Comparison of ENCODE assay signal across 35 cellular contexts in genomic region chr3:9498781-9499180, GRCh38. TPM values are rescaled to one million over a fixed set of nuclear protein-coding genes. Genes with fewer than 3 reads are reported as not detected.
"Had no signal": no experiment of that assay in that cellular context is flagged by ENCODE, and none has a peak within 500 bp of the region (broad histone marks: within the 10 kb centered on the region; RNA-seq: fewer than 3 reads in every experiment).

No MANE protein-coding gene starts in this region.

- DNase-seq: activated B cell treated with CpG ODN at 0.5 μM for 24 hours; activated CD4-positive, alpha-beta memory T cell treated with anti-CD3 and anti-CD28 coated beads for 36 hours; activated CD4-positive, alpha-beta T cell treated with anti-CD3 and anti-CD28 coated beads for 4 hours; activated CD4-positive, alpha-beta T cell treated with anti-CD3 and anti-CD28 coated beads, Interleukin-2, amount 10 ng/mL, durations not matched to agents 24 days and 14 days; activated CD4-positive, alpha-beta T cell treated with anti-CD3 and anti-CD28 coated beads, Interleukin-2, amount 50 U/mL, for 1 hour; activated CD4-positive, alpha-beta T cell treated with anti-CD3 and anti-CD28 coated beads, Interleukin-2, amount 50 U/mL, for 4 hours; activated CD4-positive, CD25-positive, alpha-beta regulatory T cell treated with anti-CD3 and anti-CD28 coated beads, Interleukin-2, amount 50 U/mL, for 72 hours; activated CD8-positive, alpha-beta memory T cell treated with anti-CD3 and anti-CD28 coated beads, Interleukin-2, amount 50 U/mL, for 4 hours; activated CD8-positive, alpha-beta T cell treated with anti-CD3 and anti-CD28 coated beads for 36 hours; activated effector memory CD4-positive, alpha-beta T cell treated with Interleukin-2 at 50 U/mL for 16 hours; activated gamma-delta T cell; activated naive CD4-positive, alpha-beta T cell treated with anti-CD3 and anti-CD28 coated beads, Interleukin-2, amount 10 ng/mL, durations not matched to agents 7 days and 5 days; activated naive CD4-positive, alpha-beta T cell treated with Interleukin-2 at 50 U/mL for 16 hours; activated naive CD8-positive, alpha-beta T cell treated with anti-CD3 and anti-CD28 coated beads, Interleukin-2, amount 10 ng/mL, durations not matched to agents 7 days and 5 days; activated naive CD8-positive, alpha-beta T cell treated with anti-CD3 and anti-CD28 coated beads, Interleukin-2, amount 50 U/mL, for 24 hours; activated T-cell treated with anti-CD3 and anti-CD28 coated beads for 4 hours; activated T-cell treated with anti-CD3 and anti-CD28 coated beads, Interleukin-2, amount 50 U/mL, for 1 hour; activated T-cell treated with anti-CD3 and anti-CD28 coated beads, Interleukin-2, amount 50 U/mL, for 48 hours; aorta; cerebellar nuclear complex; T-helper 1 cell; T-helper 2 cell; T-helper 9 cell had no signal

- ATAC-seq: activated CD8-positive, alpha-beta T cell treated with anti-CD3 and anti-CD28 coated beads for 36 hours; activated naive CD8-positive, alpha-beta T cell treated with anti-CD3 and anti-CD28 coated beads, Interleukin-2, amount 50 U/mL, for 24 hours had no signal

- H3K36me3 ChIP-seq: cardiac muscle cell had no signal

- H3K27ac ChIP-seq: cardiac muscle cell, VCaP had no signal

- H3K9me3 Mint-ChIP-seq: activated B cell treated with CpG ODN at 0.5 μM for 24 hours; activated CD4-positive, alpha-beta memory T cell treated with anti-CD3 and anti-CD28 coated beads for 36 hours; activated CD4-positive, alpha-beta T cell treated with anti-CD3 and anti-CD28 coated beads, Interleukin-2, amount 10 ng/mL, durations not matched to agents 24 days and 14 days; activated CD8-positive, alpha-beta T cell treated with anti-CD3 and anti-CD28 coated beads for 36 hours; activated naive CD4-positive, alpha-beta T cell treated with anti-CD3 and anti-CD28 coated beads, Interleukin-2, amount 10 ng/mL, durations not matched to agents 7 days and 5 days; activated naive CD4-positive, alpha-beta T cell treated with anti-CD3 and anti-CD28 coated beads, Interleukin-2, amount 50 U/mL, for 24 hours; activated naive CD8-positive, alpha-beta T cell treated with anti-CD3 and anti-CD28 coated beads, Interleukin-2, amount 10 ng/mL, durations not matched to agents 7 days and 5 days; activated naive CD8-positive, alpha-beta T cell treated with anti-CD3 and anti-CD28 coated beads, Interleukin-2, amount 50 U/mL, for 24 hours; activated T-helper 2 cell treated with anti-CD3 and anti-CD28 coated beads, Interferon-gamma antibody, Interleukin-2, Interleukin-4, amounts not matched to agents 10 μg/mL and 5 μg/mL and 100 μg/mL, durations not matched to agents 14 hours and 24 hours and 36 hours; brain; central memory CD8-positive, alpha-beta T cell; T-helper 1 cell treated with Interleukin-12 subunit alpha and Interleukin-12 subunit beta and Interleukin-4 antibody, amounts not matched to agents 30 μg/mL and 1 μg/mL, for 36 hours; T-helper 2 cell treated with Interferon-gamma antibody and Interleukin-4, amounts not matched to agents 5 μg/mL and 100 μg/mL, for 36 hours had no signal

- H3K36me3 Mint-ChIP-seq: activated CD4-positive, alpha-beta memory T cell treated with anti-CD3 and anti-CD28 coated beads for 36 hours; activated naive CD4-positive, alpha-beta T cell treated with anti-CD3 and anti-CD28 coated beads, Interleukin-2, amount 10 ng/mL, durations not matched to agents 7 days and 5 days; activated naive CD8-positive, alpha-beta T cell had no signal

- H3K4me3 Mint-ChIP-seq: activated B cell treated with CpG ODN at 0.5 μM for 24 hours; activated CD4-positive, alpha-beta memory T cell treated with anti-CD3 and anti-CD28 coated beads for 36 hours; activated CD4-positive, alpha-beta T cell treated with anti-CD3 and anti-CD28 coated beads, Interleukin-2, amount 10 ng/mL, durations not matched to agents 24 days and 14 days; activated CD8-positive, alpha-beta T cell treated with anti-CD3 and anti-CD28 coated beads for 36 hours; activated naive CD4-positive, alpha-beta T cell treated with anti-CD3 and anti-CD28 coated beads, Interleukin-2, amount 10 ng/mL, durations not matched to agents 7 days and 5 days; activated naive CD4-positive, alpha-beta T cell treated with anti-CD3 and anti-CD28 coated beads, Interleukin-2, amount 50 U/mL, for 24 hours; activated naive CD8-positive, alpha-beta T cell; activated naive CD8-positive, alpha-beta T cell treated with anti-CD3 and anti-CD28 coated beads, Interleukin-2, amount 10 ng/mL, durations not matched to agents 7 days and 5 days; activated naive CD8-positive, alpha-beta T cell treated with anti-CD3 and anti-CD28 coated beads, Interleukin-2, amount 50 U/mL, for 24 hours; central memory CD8-positive, alpha-beta T cell; T-helper 1 cell treated with Interleukin-12 subunit alpha and Interleukin-12 subunit beta and Interleukin-4 antibody, amounts not matched to agents 30 μg/mL and 1 μg/mL, for 36 hours; T-helper 2 cell treated with Interferon-gamma antibody and Interleukin-4, amounts not matched to agents 5 μg/mL and 100 μg/mL, for 36 hours had no signal

- H3K4me3 ChIP-seq: cardiac muscle cell had no signal

RNA-seq across cellular contexts. Expression of gene LHFPL4, which starts 54.8 kb away (rescaled TPM):
- total RNA-seq: activated B cell treated with CpG ODN at 0.5 μM for 24 hours; activated CD4-positive, alpha-beta memory T cell treated with anti-CD3 and anti-CD28 coated beads for 36 hours; activated CD4-positive, alpha-beta T cell treated with anti-CD3 and anti-CD28 coated beads, Interleukin-2, amount 10 ng/mL, durations not matched to agents 24 days and 14 days; activated CD8-positive, alpha-beta memory T cell treated with anti-CD3 and anti-CD28 coated beads for 36 hours; activated CD8-positive, alpha-beta T cell treated with anti-CD3 and anti-CD28 coated beads for 36 hours; activated naive CD8-positive, alpha-beta T cell treated with anti-CD3 and anti-CD28 coated beads, Interleukin-2, amount 10 ng/mL, durations not matched to agents 7 days and 5 days; activated T-helper 2 cell treated with anti-CD3 and anti-CD28 coated beads, Interferon-gamma antibody, Interleukin-2, Interleukin-4, amounts not matched to agents 10 μg/mL and 5 μg/mL and 100 μg/mL, durations not matched to agents 14 hours and 24 hours and 36 hours; aorta; bronchial epithelial cell; cardiac muscle cell; chondrocyte had no signal
